ENCODE assay signal across 1 cellular context in genomic region chr1:151924691-151925587, GRCh38.
TF ChIP-seq lines count a peak whose summit lies in the region.

No MANE protein-coding gene starts in this region.

TF ChIP-seq in H1, 55 proteins besides CTCF, POLR2A, EP300 and RAD21 (continued from another document):
- TF ChIP-seq, protein P1, sequence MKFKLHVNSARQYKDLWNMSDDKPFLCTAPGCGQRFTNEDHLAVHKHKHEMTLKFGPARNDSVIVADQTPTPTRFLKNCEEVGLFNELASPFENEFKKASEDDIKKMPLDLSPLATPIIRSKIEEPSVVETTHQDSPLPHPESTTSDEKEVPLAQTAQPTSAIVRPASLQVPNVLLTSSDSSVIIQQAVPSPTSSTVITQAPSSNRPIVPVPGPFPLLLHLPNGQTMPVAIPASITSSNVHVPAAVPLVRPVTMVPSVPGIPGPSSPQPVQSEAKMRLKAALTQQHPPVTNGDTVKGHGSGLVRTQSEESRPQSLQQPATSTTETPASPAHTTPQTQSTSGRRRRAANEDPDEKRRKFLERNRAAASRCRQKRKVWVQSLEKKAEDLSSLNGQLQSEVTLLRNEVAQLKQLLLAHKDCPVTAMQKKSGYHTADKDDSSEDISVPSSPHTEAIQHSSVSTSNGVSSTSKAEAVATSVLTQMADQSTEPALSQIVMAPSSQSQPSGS (IDR thresholded peaks at IDR 0.05; ENCODE audit: low read length) = no peak
- no peak for TF ChIP-seq GABPA (IDR thresholded peaks at IDR 0.05; ENCODE audit: borderline replicate concordance, insufficient read depth, low read length)
TF ChIP-seq in H1: peak in this region for 2.
